In genomic region chr15:84982301-84982920, GRCh38 we compare ENCODE assay signal across 8 cellular contexts. TPM values are rescaled to one million over a fixed set of nuclear protein-coding genes. Genes with fewer than 3 reads are reported as not detected.
A peak's percentile ranks its signal among the peaks of the same experiment; 100 is the strongest.
DNase-seq lines count a peak whose midpoint lies in the region; ATAC-seq and TF ChIP-seq lines count a peak whose summit lies in the region.

No MANE protein-coding gene starts in this region.

- H3K27ac ChIP-seq in uterus = peak overlapping the region; percentile 89 to 95

- H3K4me3 ChIP-seq in GM12865 (ENCODE audit: low read depth, low read length) (peak overlapping the region; percentile 76), uterus (peak overlapping the region; percentile 54 to 82)

- peak; percentile 64 for DNase-seq in GM12865 (ENCODE audit: low read depth)
- DNase-seq in NCI-H82 treated with DMSO at 0.1 percent for 48 hours (lab: John Stamatoyannopoulos, UW; ENCODE audit: unreplicated experiment) = peak; percentile 13
- peak; percentile 41 for DNase-seq in activated gamma-delta T cell (lab: John Stamatoyannopoulos, UW)
- DNase-seq in Right ventricle myocardium inferior (ENCODE audit: missing footprints) = peak; percentile 73
- peak in 7 of 10 donors; percentile 11 to 83 (median 49) for DNase-seq in posterior cingulate gyrus
- peak; percentile 33 to 38 for DNase-seq in uterus
- DNase-seq in NCI-H128 (lab: John Stamatoyannopoulos, UW; ENCODE audit: unreplicated experiment) = no peak

- H3K9me3 ChIP-seq in uterus = no peaks in the 10 kb centered on the region

- TF ChIP-seq CTCF in GM12865 (IDR thresholded peaks at IDR 0.05; ENCODE audit: insufficient read depth, low read depth, low read length, missing control alignments) = no peak
- no peak for TF ChIP-seq CTCF in uterus (IDR thresholded peaks at IDR 0.05)

- ATAC-seq in Right ventricle myocardium inferior (no peak), GM19035 (IDR thresholded peaks at IDR 0.05; ENCODE audit: unreplicated experiment) (no peak)

- H3K36me3 ChIP-seq in uterus = no peaks in the 10 kb centered on the region

- no peak for TF ChIP-seq POLR2A in uterus (IDR thresholded peaks at IDR 0.05)

- intact Hi-C loops in Right ventricle myocardium inferior (cut with DNase I) (loop anchor here (2.0 to 5.0 kb wide), 2 partner anchors 20 to 50 kb away; no protein-coding TSS in a partner anchor), posterior cingulate gyrus (cut with DNase I) (loop anchor here (5.0 to 10.0 kb wide), 3 partner anchors 60 to 380 kb away; partner anchors contain the start of gene ZSCAN2), uterus (cut with DNase I; ENCODE audit: low total_unique reads) (no loop called here)

- H3K4me1 ChIP-seq in uterus = no peaks in the 10 kb centered on the region

- no peaks in the 10 kb centered on the region for H3K27me3 ChIP-seq in uterus

RNA-seq across cellular contexts. Expression of gene PDE8A, which starts 0.8 kb away (rescaled TPM):
- 12.2 TPM for total RNA-seq in Right ventricle myocardium inferior
- total RNA-seq in uterus = 10 to 100 TPM; 25.1 to 67.0 (median 34.0) TPM
